In the genomic region with DNA sequence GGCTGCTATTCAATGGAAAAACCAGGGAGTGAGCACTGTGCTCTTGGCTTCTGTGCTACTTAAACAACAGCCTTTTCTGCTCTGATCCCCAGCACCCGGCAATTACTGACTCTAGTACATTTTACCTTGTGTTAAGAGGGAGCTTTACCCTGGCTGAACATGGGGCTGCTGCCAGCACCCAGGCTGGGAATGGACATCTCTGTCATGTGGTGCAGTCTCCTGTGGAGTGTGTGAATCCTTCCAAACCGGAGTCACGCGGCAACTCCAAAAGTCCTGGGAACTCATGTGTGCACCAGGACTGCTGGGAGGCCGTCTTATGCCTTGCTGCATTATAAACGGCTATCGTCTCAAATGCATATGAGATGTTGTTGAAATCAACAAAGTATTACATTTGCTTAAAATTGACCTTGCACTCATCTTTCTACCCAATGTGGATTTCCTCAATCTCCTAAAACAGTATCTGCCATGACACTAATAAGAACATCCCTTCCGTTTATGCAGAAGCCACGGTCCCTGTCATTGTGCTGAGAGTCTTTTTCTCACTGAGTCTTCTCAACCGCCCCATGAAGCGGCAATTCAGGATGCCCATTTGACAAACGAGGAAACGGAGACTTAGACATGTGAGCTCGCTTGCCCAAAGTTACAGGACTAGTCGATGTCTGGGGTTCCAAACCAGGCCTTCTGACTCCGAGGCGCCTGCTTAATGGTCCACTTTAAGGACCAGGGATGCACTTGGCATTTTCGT, we compare ENCODE assay signal across 8 cellular contexts. TPM values are rescaled to one million over a fixed set of nuclear protein-coding genes. Genes with fewer than 3 reads are reported as not detected.
A peak's percentile ranks its signal among the peaks of the same experiment; 100 is the strongest.
DNase-seq lines count a peak whose midpoint lies in the region; ATAC-seq and TF ChIP-seq lines count a peak whose summit lies in the region.

No MANE protein-coding gene starts in this region.

- in situ Hi-C loops in GM23248 (cut with MboI) = no loop called here

- H3K79me2 ChIP-seq in GM23248 (ENCODE audit: insufficient read depth) = peaks cover 35% of the 10 kb centered on the region

- 47 to 49% methylated on average over 18 of the region's 18 CpGs for WGBS in GM23248 (ENCODE audit: low coverage in 1 of 2, low lambda C conversion rate in 2 of 2, missing lambda C conversion rate in 2 of 2), 2 experiments

- peaks cover 57% of the 10 kb centered on the region for H3K27me3 Mint-ChIP-seq in WTC11 (ENCODE audit: low read depth)

- no peaks in the 10 kb centered on the region for H3K9me3 ChIP-seq in GM23248 (ENCODE audit: low read depth)
- H3K9me3 ChIP-seq in cardiac muscle cell (ENCODE audit: low read depth) = no peaks in the 10 kb centered on the region

- DNase-seq in GM23248 (no peak), WTC11 (ENCODE audit: low spot score) (no peak), cardiac muscle cell (ENCODE audit: low read depth in 1 of 2, low spot score in 1 of 2) (no peak), GM10266 (ENCODE audit: extremely low spot score) (no peak), SIG-M5 treated with dmso at 0.1 percent for 504 hours (lab: John Stamatoyannopoulos, UW; ENCODE audit: unreplicated experiment) (no peak)
- DNase-seq in activated CD4-positive, CD25-positive, alpha-beta regulatory T cell (lab: John Stamatoyannopoulos, UW) = no peak

- TF ChIP-seq CTCF in WTC11 (IDR thresholded peaks at IDR 0.05) = no peak
- TF ChIP-seq CTCF in cardiac muscle cell (IDR thresholded peaks at IDR 0.05; ENCODE audit: low read depth, low read length) = no peak
- TF ChIP-seq CTCF in GM10266 (IDR thresholded peaks at IDR 0.05; ENCODE audit: control insufficient read depth, insufficient read depth, low read depth, missing control alignments) = no peak

- CTCF ChIA-PET in WTC11 (lab: Charles Lee) = interaction anchor here (1.1 to 4.3 kb wide), 10 partner anchors 8 to 286 kb away, joined by 4 to 74 read pairs (median 10); partner anchors contain the start of gene RAB14

- no peak for ATAC-seq in WTC11
- no peak for ATAC-seq in HG03135 (IDR thresholded peaks at IDR 0.05; ENCODE audit: unreplicated experiment)

- H3K27me3 ChIP-seq in GM23248 (replicated peaks; ENCODE audit: insufficient read depth) (no peaks in the 10 kb centered on the region), cardiac muscle cell (no peaks in the 10 kb centered on the region), rectal smooth muscle tissue (ENCODE audit: control insufficient read depth, insufficient read depth, low read length) (no peaks in the 10 kb centered on the region)

- H3K9me3 Mint-ChIP-seq in WTC11 = no peaks in the 10 kb centered on the region

- no peak overlapping the region for H3K27ac Mint-ChIP-seq in WTC11

- no peaks in the 10 kb centered on the region for H4K20me1 ChIP-seq in GM23248 (ENCODE audit: insufficient read depth)

- H3K36me3 Mint-ChIP-seq in WTC11 = no peaks in the 10 kb centered on the region

- H3K36me3 ChIP-seq in GM23248 (ENCODE audit: low read depth) (no peaks in the 10 kb centered on the region), cardiac muscle cell (no peaks in the 10 kb centered on the region), rectal smooth muscle tissue (ENCODE audit: control insufficient read depth, insufficient read depth, low read length) (no peaks in the 10 kb centered on the region)

- H3K4me3 ChIP-seq in GM23248 (peak overlapping the region; percentile 85), cardiac muscle cell (peak overlapping the region; percentile 71), rectal smooth muscle tissue (ENCODE audit: low read length) (peak overlapping the region; percentile 76)

- no peak overlapping the region for H3K9ac ChIP-seq in GM23248
- H3K9ac ChIP-seq in rectal smooth muscle tissue (ENCODE audit: low read length) = no peak overlapping the region

- H3K4me3 Mint-ChIP-seq in WTC11 = peak overlapping the region; percentile 83

- H3K27ac ChIP-seq in GM23248 (no peak overlapping the region), cardiac muscle cell (no peak overlapping the region), rectal smooth muscle tissue (ENCODE audit: low read depth, low read length) (peak overlapping the region; percentile 95)

- H3F3A ChIP-seq in GM23248 (ENCODE audit: insufficient read depth) = peaks cover 47% of the 10 kb centered on the region

- peak overlapping the region; percentile 84 for H2AFZ ChIP-seq in GM23248

- H3K4me1 Mint-ChIP-seq in WTC11 = peaks cover 49% of the 10 kb centered on the region

- H3K4me2 ChIP-seq in GM23248 (ENCODE audit: unreplicated experiment) = peak overlapping the region; percentile 70

- H3K4me1 ChIP-seq in GM23248 (ENCODE audit: insufficient read depth) (peaks cover 36% of the 10 kb centered on the region), cardiac muscle cell (ENCODE audit: low read depth) (peaks cover 20% of the 10 kb centered on the region), rectal smooth muscle tissue (ENCODE audit: control insufficient read depth, insufficient read depth, low read length) (peaks cover 54% of the 10 kb centered on the region)

- POLR2A ChIA-PET in WTC11 (lab: Charles Lee) = interaction anchor here (0.9 to 2.1 kb wide), 5 partner anchors 11 to 53 kb away, joined by 3 to 9 read pairs (median 7); no protein-coding TSS in a partner anchor

- no peaks in the 10 kb centered on the region for H3K9me2 ChIP-seq in GM23248 (ENCODE audit: insufficient read depth)

TF ChIP-seq in WTC11, 78 proteins besides CTCF, POLR2A, EP300 and RAD21 (continues in another document):
- TF ChIP-seq, protein P1, sequence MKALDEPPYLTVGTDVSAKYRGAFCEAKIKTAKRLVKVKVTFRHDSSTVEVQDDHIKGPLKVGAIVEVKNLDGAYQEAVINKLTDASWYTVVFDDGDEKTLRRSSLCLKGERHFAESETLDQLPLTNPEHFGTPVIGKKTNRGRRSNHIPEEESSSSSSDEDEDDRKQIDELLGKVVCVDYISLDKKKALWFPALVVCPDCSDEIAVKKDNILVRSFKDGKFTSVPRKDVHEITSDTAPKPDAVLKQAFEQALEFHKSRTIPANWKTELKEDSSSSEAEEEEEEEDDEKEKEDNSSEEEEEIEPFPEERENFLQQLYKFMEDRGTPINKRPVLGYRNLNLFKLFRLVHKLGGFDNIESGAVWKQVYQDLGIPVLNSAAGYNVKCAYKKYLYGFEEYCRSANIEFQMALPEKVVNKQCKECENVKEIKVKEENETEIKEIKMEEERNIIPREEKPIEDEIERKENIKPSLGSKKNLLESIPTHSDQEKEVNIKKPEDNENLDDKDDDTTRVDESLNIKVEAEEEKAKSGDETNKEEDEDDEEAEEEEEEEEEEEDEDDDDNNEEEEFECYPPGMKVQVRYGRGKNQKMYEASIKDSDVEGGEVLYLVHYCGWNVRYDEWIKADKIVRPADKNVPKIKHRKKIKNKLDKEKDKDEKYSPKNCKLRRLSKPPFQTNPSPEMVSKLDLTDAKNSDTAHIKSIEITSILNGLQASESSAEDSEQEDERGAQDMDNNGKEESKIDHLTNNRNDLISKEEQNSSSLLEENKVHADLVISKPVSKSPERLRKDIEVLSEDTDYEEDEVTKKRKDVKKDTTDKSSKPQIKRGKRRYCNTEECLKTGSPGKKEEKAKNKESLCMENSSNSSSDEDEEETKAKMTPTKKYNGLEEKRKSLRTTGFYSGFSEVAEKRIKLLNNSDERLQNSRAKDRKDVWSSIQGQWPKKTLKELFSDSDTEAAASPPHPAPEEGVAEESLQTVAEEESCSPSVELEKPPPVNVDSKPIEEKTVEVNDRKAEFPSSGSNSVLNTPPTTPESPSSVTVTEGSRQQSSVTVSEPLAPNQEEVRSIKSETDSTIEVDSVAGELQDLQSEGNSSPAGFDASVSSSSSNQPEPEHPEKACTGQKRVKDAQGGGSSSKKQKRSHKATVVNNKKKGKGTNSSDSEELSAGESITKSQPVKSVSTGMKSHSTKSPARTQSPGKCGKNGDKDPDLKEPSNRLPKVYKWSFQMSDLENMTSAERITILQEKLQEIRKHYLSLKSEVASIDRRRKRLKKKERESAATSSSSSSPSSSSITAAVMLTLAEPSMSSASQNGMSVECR (CRISPR knock-in tag; IDR thresholded peaks at IDR 0.05; ENCODE audit: borderline replicate concordance) = no peak
- TF ChIP-seq MXD4 (CRISPR knock-in tag; IDR thresholded peaks at IDR 0.05; ENCODE audit: borderline replicate concordance) (no peak), ESRRA (CRISPR knock-in tag; IDR thresholded peaks at IDR 0.05; ENCODE audit: borderline replicate concordance) (no peak), ZNF512 (CRISPR knock-in tag; IDR thresholded peaks at IDR 0.05; ENCODE audit: borderline replicate concordance) (no peak), ZNF416 (CRISPR knock-in tag; IDR thresholded peaks at IDR 0.05) (no peak), NR3C1 (CRISPR knock-in tag; conservative IDR thresholded peaks at IDR 0.05; ENCODE audit: low read depth) (no peak)
- TF ChIP-seq, protein P2, sequence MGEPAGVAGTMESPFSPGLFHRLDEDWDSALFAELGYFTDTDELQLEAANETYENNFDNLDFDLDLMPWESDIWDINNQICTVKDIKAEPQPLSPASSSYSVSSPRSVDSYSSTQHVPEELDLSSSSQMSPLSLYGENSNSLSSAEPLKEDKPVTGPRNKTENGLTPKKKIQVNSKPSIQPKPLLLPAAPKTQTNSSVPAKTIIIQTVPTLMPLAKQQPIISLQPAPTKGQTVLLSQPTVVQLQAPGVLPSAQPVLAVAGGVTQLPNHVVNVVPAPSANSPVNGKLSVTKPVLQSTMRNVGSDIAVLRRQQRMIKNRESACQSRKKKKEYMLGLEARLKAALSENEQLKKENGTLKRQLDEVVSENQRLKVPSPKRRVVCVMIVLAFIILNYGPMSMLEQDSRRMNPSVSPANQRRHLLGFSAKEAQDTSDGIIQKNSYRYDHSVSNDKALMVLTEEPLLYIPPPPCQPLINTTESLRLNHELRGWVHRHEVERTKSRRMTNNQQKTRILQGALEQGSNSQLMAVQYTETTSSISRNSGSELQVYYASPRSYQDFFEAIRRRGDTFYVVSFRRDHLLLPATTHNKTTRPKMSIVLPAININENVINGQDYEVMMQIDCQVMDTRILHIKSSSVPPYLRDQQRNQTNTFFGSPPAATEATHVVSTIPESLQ (CRISPR knock-in tag; IDR thresholded peaks at IDR 0.05) = no peak

RNA-seq across cellular contexts. Expression of gene GSN, which starts 0.9 kb away (rescaled TPM):
- total RNA-seq in GM23248 (2014; rRNA removed; shearing (Covaris generic)) = 387 and 393 TPM in 2 replicates
- 258 and 265 TPM in 2 replicates for polyA plus RNA-seq in GM23248 (2016; fragmentation: Nextera tagmentation; extraction: Ambion mirVana)
- total RNA-seq in WTC11 (2021) = 47.0 to 57.3 TPM (median 54.9 TPM) in 3 replicates
- 285 and 310 TPM in 2 replicates for total RNA-seq in cardiac muscle cell
- polyA plus RNA-seq in cardiac muscle cell = 268 and 299 TPM in 2 replicates
